ENCODE assay signal across 16 cellular contexts in the genomic region with DNA sequence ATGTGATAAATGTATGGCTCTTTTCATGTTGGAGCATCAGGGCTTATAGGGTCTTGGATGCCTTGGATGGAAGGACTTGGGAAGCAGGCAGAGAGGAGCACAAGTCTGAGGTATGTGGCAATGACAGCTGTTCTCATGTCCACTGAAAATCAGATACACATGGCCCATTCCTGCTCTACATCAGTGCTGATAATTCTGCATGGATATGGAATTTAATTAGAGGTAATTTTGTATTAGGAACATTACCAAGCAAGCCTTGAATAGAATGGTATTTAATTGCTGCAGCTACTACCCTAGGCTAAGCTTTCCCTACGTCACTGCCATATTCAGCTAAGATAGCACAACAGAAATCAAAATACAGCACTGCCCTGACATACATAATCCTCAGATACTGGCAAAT.
"Had no signal": no experiment of that assay in that cellular context is flagged by ENCODE, and none has a peak within 500 bp of the region (broad histone marks: within the 10 kb centered on the region; RNA-seq: fewer than 3 reads in every experiment).

No MANE protein-coding gene starts in this region.

- H3K4me1 Mint-ChIP-seq: immature natural killer cell, mesothelial cell of epicardium, naive B cell had no signal

- H3K27ac Mint-ChIP-seq: immature natural killer cell; mesothelial cell of epicardium; naive B cell; naive thymus-derived CD8-positive, alpha-beta T cell had no signal

- H3K36me3 Mint-ChIP-seq: immature natural killer cell; mesothelial cell of epicardium; naive B cell; naive thymus-derived CD8-positive, alpha-beta T cell had no signal

- DNase-seq: dorsolateral prefrontal cortex; effector CD4-positive, alpha-beta T cell; effector memory CD4-positive, alpha-beta T cell; immature natural killer cell; left cardiac atrium; left lung; left ventricle myocardium superior; lower lobe of right lung; mesenchymal stem cell; naive B cell; naive thymus-derived CD8-positive, alpha-beta T cell had no signal

- H3K4me3 Mint-ChIP-seq: immature natural killer cell; mesothelial cell of epicardium; naive B cell; naive thymus-derived CD8-positive, alpha-beta T cell had no signal

- ATAC-seq: foreskin keratinocyte; gastroesophageal sphincter; heart left ventricle; left lung; left ventricle myocardium superior; lower lobe of right lung; mucosa of descending colon; naive thymus-derived CD8-positive, alpha-beta T cell had no signal

- H3K9me3 Mint-ChIP-seq: immature natural killer cell; mesothelial cell of epicardium; naive thymus-derived CD8-positive, alpha-beta T cell had no signal
